In genomic region chr10:95784279-95784913, GRCh38 we compare ENCODE assay signal across 10 cellular contexts. TPM values are rescaled to one million over a fixed set of nuclear protein-coding genes. Genes with fewer than 3 reads are reported as not detected.
DNase-seq lines count a peak whose midpoint lies in the region; ATAC-seq and TF ChIP-seq lines count a peak whose summit lies in the region.
"Had no signal": no experiment of that assay in that cellular context is flagged by ENCODE, and none has a peak within 500 bp of the region (broad histone marks: within the 10 kb centered on the region; RNA-seq: fewer than 3 reads in every experiment).

No MANE protein-coding gene starts in this region.

- H3K27ac ChIP-seq in OCI-LY3 (ENCODE audit: low read length) (peak overlapping the region; percentile 100), transverse colon (peak overlapping the region; percentile 18 to 52 (median 40))

- in situ Hi-C loops in transverse colon (cut with MboI; ENCODE audit: low pct_ligation_motif_present in 1 of 4, low pct_unique_long_range_greater_than_20kb in 1 of 4, low sequenced_read_pairs in 3 of 4): no loop called here

- peak overlapping the region; percentile 61 for H3K4me2 ChIP-seq in OCI-LY3 (ENCODE audit: low read length)

- peak overlapping the region; percentile 89 for H3K9ac ChIP-seq in OCI-LY3 (ENCODE audit: low read length)

- H3K27ac Mint-ChIP-seq in Caco-2 (ENCODE audit: unreplicated experiment): no peak overlapping the region

- H3K79me2 ChIP-seq in OCI-LY3 (ENCODE audit: low read length): peaks cover 71% of the 10 kb centered on the region

- H4K20me1 ChIP-seq in OCI-LY3 (ENCODE audit: insufficient read depth, low read length): no peaks in the 10 kb centered on the region

- no peak for TF ChIP-seq POLR2A in transverse colon (IDR thresholded peaks at IDR 0.05)

- no peak overlapping the region for H2AFZ ChIP-seq in OCI-LY3 (ENCODE audit: low read depth, low read length)

- H3K27me3 Mint-ChIP-seq in Caco-2 (ENCODE audit: insufficient read depth, unreplicated experiment): peaks cover 6% of the 10 kb centered on the region

- no peaks in the 10 kb centered on the region for H3K4me1 Mint-ChIP-seq in Caco-2 (ENCODE audit: low read depth, unreplicated experiment)

- H3K4me1 ChIP-seq in OCI-LY3 (ENCODE audit: low read length) (peaks cover 90% of the 10 kb centered on the region), transverse colon (peaks cover 0 to 24% (median 2%) of the 10 kb centered on the region in 4 donors), Caco-2 (no peaks in the 10 kb centered on the region)

- DNase-seq in Right ventricle myocardium inferior (ENCODE audit: missing footprints) (no peak), Right ventricle myocardium superior (no peak), transverse colon (no peak), GM19240 (ENCODE audit: insufficient read length, low spot score) (no peak), Caco-2 (no peak)
- no peak for DNase-seq in NK-92 treated with Interleukin-12 subunit alpha and Interleukin-12 subunit beta, amount 100 ng/mL, for 24 hours (lab: John Stamatoyannopoulos, UW)
- DNase-seq: NCI-H774 had no signal

- POLR2A ChIA-PET in Caco-2 (lab: Charles Lee): no interaction called here

- H3K4me3 Mint-ChIP-seq in Caco-2 (ENCODE audit: unreplicated experiment): no peak overlapping the region

- CTCF ChIA-PET in Caco-2 (lab: Charles Lee): no interaction called here

- BruUV-seq in Caco-2 (replicated peaks; lab: Mats Ljungman, UMichigan): no TSS peak

- H3K36me3 ChIP-seq in OCI-LY3 (replicated peaks; ENCODE audit: low read depth, low read length) (peaks cover 8% of the 10 kb centered on the region), transverse colon (no peaks in the 10 kb centered on the region), Caco-2 (ENCODE audit: control insufficient read depth, insufficient read depth, low read length) (no peaks in the 10 kb centered on the region)

- peak; percentile 44 for ATAC-seq in Right ventricle myocardium inferior
- ATAC-seq in Right ventricle myocardium superior (ENCODE audit: poor library complexity): no peak
- ATAC-seq in HG02759 (IDR thresholded peaks at IDR 0.05; ENCODE audit: unreplicated experiment): peak; percentile 25

- peaks cover under 1% of the 10 kb centered on the region for H3K9me3 Mint-ChIP-seq in Caco-2 (ENCODE audit: unreplicated experiment)

- WGBS in transverse colon (ENCODE audit: low coverage in 1 of 2), 2 donors: 88 to 89% methylated on average over 1 to 3 of the region's 3 CpGs

- no peak for TF ChIP-seq CTCF in OCI-LY3 (IDR thresholded peaks at IDR 0.05; ENCODE audit: low read depth, low read length)
- TF ChIP-seq CTCF in transverse colon (IDR thresholded peaks at IDR 0.05): no peak
- TF ChIP-seq CTCF in Caco-2 (IDR thresholded peaks at IDR 0.05; ENCODE audit: insufficient read depth in 1 of 2, low read depth in 1 of 2, low read length in 1 of 2, severe bottlenecking in 1 of 2, unreplicated experiment in 1 of 2): no peak

- no peaks in the 10 kb centered on the region for H3K36me3 Mint-ChIP-seq in Caco-2 (ENCODE audit: insufficient read depth, unreplicated experiment)

- TF ChIP-seq EP300 in transverse colon (IDR thresholded peaks at IDR 0.05; ENCODE audit: low read depth): no peak

- H3K27me3 ChIP-seq in OCI-LY3 (ENCODE audit: low read depth, low read length) (no peaks in the 10 kb centered on the region), transverse colon (no peaks in the 10 kb centered on the region), Caco-2 (replicated peaks; ENCODE audit: control insufficient read depth, insufficient read depth, low read length) (no peaks in the 10 kb centered on the region)

- H3K4me3 ChIP-seq in OCI-LY3 (ENCODE audit: low read length) (peak overlapping the region; percentile 16; the same call in 1 of the 2 replicates), transverse colon (no peak overlapping the region), Caco-2 (ENCODE audit: low read depth, low read length) (no peak overlapping the region)

- no peaks in the 10 kb centered on the region for H3K9me3 ChIP-seq in OCI-LY3 (ENCODE audit: insufficient read depth, low read length)
- H3K9me3 ChIP-seq in transverse colon: no peaks in the 10 kb centered on the region
- H3K9me3 ChIP-seq in Caco-2: no peaks in the 10 kb centered on the region

- intact Hi-C loops in Right ventricle myocardium inferior (cut with DNase I) (no loop called here), Right ventricle myocardium superior (cut with DNase I) (no loop called here), transverse colon (cut with DNase I; ENCODE audit: low total_unique reads) (no loop called here), Caco-2 (cut with micrococcal nuclease; ENCODE audit: unreplicated experiment) (no loop called here)

RNA-seq across cellular contexts. Expression of gene ENTPD1, which starts 28.4 kb away (rescaled TPM):
- total RNA-seq in Right ventricle myocardium inferior (6.3 TPM), Right ventricle myocardium superior (6.0 TPM), transverse colon (10 to 100 TPM in 2 of 4 donors, 1 to 10 TPM in 2; 5.1 to 35.6 (median 11.0) TPM), Caco-2 (2022) (1.7 and 2.2 TPM in 2 replicates)
- total RNA-seq: HT1080 had no signal
